11 cellular contexts compared by ENCODE assay signal in the genomic region with DNA sequence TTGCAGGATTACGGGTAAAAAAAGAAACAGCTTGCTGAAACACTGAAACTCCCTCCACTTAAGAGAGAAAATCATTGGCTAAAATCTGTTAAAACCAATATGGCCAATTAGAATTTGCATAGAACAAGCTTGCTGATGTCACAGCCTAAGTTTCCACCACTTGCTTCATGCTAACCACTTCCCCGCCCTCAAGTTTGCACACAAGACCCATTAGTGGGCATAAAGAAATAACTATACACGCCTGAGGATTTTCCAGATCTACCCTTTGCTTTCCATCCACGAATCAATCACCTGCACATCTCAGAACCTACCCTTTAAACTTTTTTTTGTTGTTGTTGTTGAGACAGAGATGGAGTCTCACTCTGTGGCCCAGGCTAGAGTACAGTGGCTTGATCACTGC. TPM values are rescaled to one million over a fixed set of nuclear protein-coding genes. Genes with fewer than 3 reads are reported as not detected.
DNase-seq lines count a peak whose midpoint lies in the region; ATAC-seq and TF ChIP-seq lines count a peak whose summit lies in the region.
"Had no signal": no experiment of that assay in that cellular context is flagged by ENCODE, and none has a peak within 500 bp of the region (broad histone marks: within the 10 kb centered on the region; RNA-seq: fewer than 3 reads in every experiment).

No MANE protein-coding gene starts in this region.

- no peak for TF ChIP-seq CTCF in A673 (conservative IDR thresholded peaks at IDR 0.05; ENCODE audit: low read depth, low read length)

- H3K27ac Mint-ChIP-seq in CD4-positive, CD25-positive, alpha-beta regulatory T cell: peak overlapping the region in 2 of 3 donors; percentile 33 to 63
- peak overlapping the region; percentile 57 for H3K27ac Mint-ChIP-seq in activated CD8-positive, alpha-beta T cell treated with anti-CD3 and anti-CD28 coated beads, Interleukin-2, amount 10 ng/mL, durations not matched to agents 7 days and 5 days
- peak overlapping the region in 1 of 7 donors; percentile 47 for H3K27ac Mint-ChIP-seq in CD4-positive, alpha-beta memory T cell
- H3K27ac Mint-ChIP-seq in naive thymus-derived CD8-positive, alpha-beta T cell: peak overlapping the region in 3 of 10 donors; percentile 28 to 59 (median 39)

- no peak overlapping the region for H3K4me3 Mint-ChIP-seq in CD4-positive, CD25-positive, alpha-beta regulatory T cell
- no peak overlapping the region for H3K4me3 Mint-ChIP-seq in activated CD8-positive, alpha-beta T cell treated with anti-CD3 and anti-CD28 coated beads, Interleukin-2, amount 10 ng/mL, durations not matched to agents 7 days and 5 days
- H3K4me3 Mint-ChIP-seq in CD4-positive, alpha-beta memory T cell: no peak overlapping the region
- H3K4me3 Mint-ChIP-seq in naive thymus-derived CD8-positive, alpha-beta T cell: no peak overlapping the region

- H3K4me1 Mint-ChIP-seq in CD4-positive, CD25-positive, alpha-beta regulatory T cell: peaks cover 4 to 22% (median 8%) of the 10 kb centered on the region in 4 donors
- peaks cover 23% of the 10 kb centered on the region for H3K4me1 Mint-ChIP-seq in activated CD8-positive, alpha-beta T cell treated with anti-CD3 and anti-CD28 coated beads, Interleukin-2, amount 10 ng/mL, durations not matched to agents 7 days and 5 days (ENCODE audit: low read depth)
- peaks cover 2 to 12% (median 5%) of the 10 kb centered on the region in 4 donors for H3K4me1 Mint-ChIP-seq in CD4-positive, alpha-beta memory T cell
- H3K4me1 Mint-ChIP-seq in naive thymus-derived CD8-positive, alpha-beta T cell: peaks cover 0 to 12% (median 5%) of the 10 kb centered on the region in 4 donors

- H3K27me3 ChIP-seq in CD4-positive, CD25-positive, alpha-beta regulatory T cell (ENCODE audit: control insufficient read depth, insufficient read depth, low read length): no peaks in the 10 kb centered on the region
- no peaks in the 10 kb centered on the region for H3K27me3 ChIP-seq in A673 (replicated peaks; ENCODE audit: insufficient read depth, low read depth, low read length, poor library complexity)
- H3K27me3 ChIP-seq in CD4-positive, alpha-beta memory T cell (ENCODE audit: insufficient read depth, low read length): no peaks in the 10 kb centered on the region
- H3K27me3 ChIP-seq: uterus had no signal

- CTCF ChIA-PET in activated CD8-positive, alpha-beta T cell treated with anti-CD3 and anti-CD28 coated beads, Interleukin-2, amount 10 ng/mL, durations not matched to agents 7 days and 5 days (lab: Charles Lee): interaction anchor here (1.3 to 2.0 kb wide), 3 partner anchors 17 to 150 kb away, joined by 3 to 4 read pairs (median 4); partner anchors contain the start of gene MBTPS2
- CTCF ChIA-PET in A673 (lab: Charles Lee): no interaction called here
- CTCF ChIA-PET in CD4-positive, alpha-beta memory T cell (lab: Charles Lee; ENCODE audit: partially characterized antibody): no interaction called here

- POLR2A ChIA-PET in activated CD8-positive, alpha-beta T cell treated with anti-CD3 and anti-CD28 coated beads, Interleukin-2, amount 10 ng/mL, durations not matched to agents 7 days and 5 days (lab: Charles Lee): no interaction called here
- POLR2A ChIA-PET in A673 (lab: Charles Lee; ENCODE audit: low non-redundant PET): no interaction called here
- POLR2A ChIA-PET in CD4-positive, alpha-beta memory T cell (lab: Charles Lee; ENCODE audit: partially characterized antibody): no interaction called here
- POLR2A ChIA-PET in naive thymus-derived CD8-positive, alpha-beta T cell (lab: Charles Lee): interaction anchor here (0.6 kb wide), 1 partner anchor 25 kb away, joined by 4 read pairs; no protein-coding TSS in a partner anchor

- peaks cover 10% of the 10 kb centered on the region for H3K36me3 ChIP-seq in CD4-positive, CD25-positive, alpha-beta regulatory T cell (ENCODE audit: control insufficient read depth, insufficient read depth, low read length)
- H3K36me3 ChIP-seq in A673 (ENCODE audit: insufficient read depth, low read length, poor library complexity, severe bottlenecking): peaks cover 15% of the 10 kb centered on the region
- no peaks in the 10 kb centered on the region for H3K36me3 ChIP-seq in CD4-positive, alpha-beta memory T cell (ENCODE audit: insufficient read depth, low read length)
- H3K36me3 ChIP-seq: uterus had no signal

- peaks cover 12% of the 10 kb centered on the region for H3K36me3 Mint-ChIP-seq in CD4-positive, CD25-positive, alpha-beta regulatory T cell
- peaks cover 42% of the 10 kb centered on the region for H3K36me3 Mint-ChIP-seq in activated CD8-positive, alpha-beta T cell treated with anti-CD3 and anti-CD28 coated beads, Interleukin-2, amount 10 ng/mL, durations not matched to agents 7 days and 5 days (ENCODE audit: low read depth)
- peaks cover 10 to 29% of the 10 kb centered on the region in 2 donors for H3K36me3 Mint-ChIP-seq in CD4-positive, alpha-beta memory T cell
- peaks cover 0 to 43% (median 2%) of the 10 kb centered on the region in 3 donors for H3K36me3 Mint-ChIP-seq in naive thymus-derived CD8-positive, alpha-beta T cell

- no peaks in the 10 kb centered on the region for H3K9me3 ChIP-seq in CD4-positive, CD25-positive, alpha-beta regulatory T cell (ENCODE audit: control insufficient read depth in 2 of 2, low read length in 2 of 2)
- no peaks in the 10 kb centered on the region for H3K9me3 ChIP-seq in A673 (ENCODE audit: low read depth, low read length, poor library complexity, severe bottlenecking)
- H3K9me3 ChIP-seq in CD4-positive, alpha-beta memory T cell (ENCODE audit: control insufficient read depth in 1 of 2, low read length in 2 of 2): no peaks in the 10 kb centered on the region
- H3K9me3 ChIP-seq: uterus had no signal

- H3K9me3 Mint-ChIP-seq in CD4-positive, CD25-positive, alpha-beta regulatory T cell: no peaks in the 10 kb centered on the region
- H3K9me3 Mint-ChIP-seq in activated CD8-positive, alpha-beta T cell treated with anti-CD3 and anti-CD28 coated beads, Interleukin-2, amount 10 ng/mL, durations not matched to agents 7 days and 5 days (ENCODE audit: insufficient read depth): no peaks in the 10 kb centered on the region
- H3K9me3 Mint-ChIP-seq in CD4-positive, alpha-beta memory T cell: peaks cover 0 to 2% (median 0%) of the 10 kb centered on the region in 8 donors
- H3K9me3 Mint-ChIP-seq in naive thymus-derived CD8-positive, alpha-beta T cell: no peaks in the 10 kb centered on the region

- no peak overlapping the region for H3K4me3 ChIP-seq in CD4-positive, CD25-positive, alpha-beta regulatory T cell (ENCODE audit: low read depth, low read length)
- H3K4me3 ChIP-seq in A673 (ENCODE audit: low read depth, low read length, poor library complexity, severe bottlenecking): no peak overlapping the region
- H3K4me3 ChIP-seq in CD4-positive, alpha-beta memory T cell (ENCODE audit: low read length in 2 of 2): no peak overlapping the region
- H3K4me3 ChIP-seq: uterus had no signal

- BruUV-seq in A673 (replicated peaks; lab: Mats Ljungman, UMichigan): no TSS peak

- no peak overlapping the region for H3K27ac ChIP-seq in CD4-positive, CD25-positive, alpha-beta regulatory T cell (ENCODE audit: insufficient read depth, low read length, poor library complexity, severe bottlenecking)
- H3K27ac ChIP-seq in A673 (ENCODE audit: low read depth, low read length, poor library complexity, severe bottlenecking): no peak overlapping the region
- no peak overlapping the region for H3K27ac ChIP-seq in CD4-positive, alpha-beta memory T cell (ENCODE audit: low read depth, low read length)
- H3K27ac ChIP-seq: C4-2B, uterus had no signal

- intact Hi-C loops in A673 (cut with micrococcal nuclease; ENCODE audit: unreplicated experiment): loop anchor here (5.0 kb wide), 2 partner anchors 203 to 1918 kb away; partner anchors contain the start of genes APOO and CXorf58
- intact Hi-C loops in CD4-positive, alpha-beta memory T cell (cut with micrococcal nuclease): loop anchor here (10.0 kb wide), 1 partner anchor 1465 kb away; no protein-coding TSS in a partner anchor

- no peak for ATAC-seq in CD4-positive, CD25-positive, alpha-beta regulatory T cell (ENCODE audit: low read depth in 2 of 2)
- ATAC-seq in GM18867 (IDR thresholded peaks at IDR 0.05; ENCODE audit: unreplicated experiment) (peak; percentile 43), HG02678 (IDR thresholded peaks at IDR 0.05; ENCODE audit: unreplicated experiment) (peak; percentile 39)
- peak; percentile 40 for ATAC-seq in activated CD8-positive, alpha-beta T cell treated with anti-CD3 and anti-CD28 coated beads, Interleukin-2, amount 10 ng/mL, durations not matched to agents 7 days and 5 days
- ATAC-seq in naive thymus-derived CD8-positive, alpha-beta T cell: no peak

- no peak for DNase-seq in CD4-positive, CD25-positive, alpha-beta regulatory T cell
- DNase-seq in activated CD8-positive, alpha-beta T cell treated with anti-CD3 and anti-CD28 coated beads, Interleukin-2, amount 10 ng/mL, durations not matched to agents 7 days and 5 days: peak; percentile 39
- DNase-seq in DMS 273 (lab: John Stamatoyannopoulos, UW; ENCODE audit: unreplicated experiment): no peak
- DNase-seq in A673 (ENCODE audit: low spot score): no peak
- no peak for DNase-seq in CD4-positive, alpha-beta memory T cell
- DNase-seq in naive thymus-derived CD8-positive, alpha-beta T cell: no peak
- DNase-seq: NCI-H187 treated with DMSO at 0.1 percent for 48 hours, uterus had no signal

- H3K4me1 ChIP-seq in CD4-positive, CD25-positive, alpha-beta regulatory T cell (ENCODE audit: control insufficient read depth, insufficient read depth, low read length, poor library complexity, severe bottlenecking): no peaks in the 10 kb centered on the region
- no peaks in the 10 kb centered on the region for H3K4me1 ChIP-seq in A673 (ENCODE audit: insufficient read depth, low read length, poor library complexity, severe bottlenecking)
- H3K4me1 ChIP-seq in CD4-positive, alpha-beta memory T cell (ENCODE audit: insufficient read depth, low read length): peaks cover 9% of the 10 kb centered on the region
- H3K4me1 ChIP-seq: uterus had no signal

- no peaks in the 10 kb centered on the region for H3K27me3 Mint-ChIP-seq in CD4-positive, CD25-positive, alpha-beta regulatory T cell
- H3K27me3 Mint-ChIP-seq in activated CD8-positive, alpha-beta T cell treated with anti-CD3 and anti-CD28 coated beads, Interleukin-2, amount 10 ng/mL, durations not matched to agents 7 days and 5 days (ENCODE audit: low read depth): no peaks in the 10 kb centered on the region
- no peaks in the 10 kb centered on the region for H3K27me3 Mint-ChIP-seq in CD4-positive, alpha-beta memory T cell
- no peaks in the 10 kb centered on the region for H3K27me3 Mint-ChIP-seq in naive thymus-derived CD8-positive, alpha-beta T cell

RNA-seq across cellular contexts. Expression of gene PHEX, which starts 42.7 kb away (rescaled TPM):
- 1.0 TPM for total RNA-seq in CD4-positive, CD25-positive, alpha-beta regulatory T cell
- under 1 TPM in 3 of 4 donors, not detected in 1; 0.10 to 0.63 (median 0.30) TPM for polyA plus RNA-seq in CD4-positive, CD25-positive, alpha-beta regulatory T cell
- under 1 TPM; 0.16 to 0.24 TPM for total RNA-seq in activated CD8-positive, alpha-beta T cell treated with anti-CD3 and anti-CD28 coated beads, Interleukin-2, amount 10 ng/mL, durations not matched to agents 7 days and 5 days
- total RNA-seq in A673 (2021): 0.37 and 0.43 TPM in 2 replicates
- total RNA-seq in CD4-positive, alpha-beta memory T cell: under 1 TPM; 0.25 to 0.35 TPM
- under 1 TPM; 0.39 to 0.98 TPM for polyA plus RNA-seq in CD4-positive, alpha-beta memory T cell
- total RNA-seq in naive thymus-derived CD8-positive, alpha-beta T cell: under 1 TPM; 0.18 to 0.19 TPM
- not detected for polyA plus RNA-seq in naive thymus-derived CD8-positive, alpha-beta T cell

RNA-seq across cellular contexts. Expression of gene SMS, which starts 48.9 kb away (rescaled TPM):
- total RNA-seq in CD4-positive, CD25-positive, alpha-beta regulatory T cell: 24.0 TPM
- 100 to 1,000 TPM in 1 of 4 donors, 10 to 100 TPM in 3; 68.8 to 105 (median 74.9) TPM for polyA plus RNA-seq in CD4-positive, CD25-positive, alpha-beta regulatory T cell
- total RNA-seq in activated CD8-positive, alpha-beta T cell treated with anti-CD3 and anti-CD28 coated beads, Interleukin-2, amount 10 ng/mL, durations not matched to agents 7 days and 5 days: 10 to 100 TPM; 89.0 to 91.8 TPM
- total RNA-seq in A673 (2021): 108 and 110 TPM in 2 replicates
- 10 to 100 TPM; 28.0 to 29.7 TPM for total RNA-seq in CD4-positive, alpha-beta memory T cell
- polyA plus RNA-seq in CD4-positive, alpha-beta memory T cell: 10 to 100 TPM; 49.9 to 74.7 TPM
- 10 to 100 TPM; 19.2 to 25.8 TPM for total RNA-seq in naive thymus-derived CD8-positive, alpha-beta T cell
- 10 to 100 TPM; 32.7 to 39.5 (median 32.9) TPM for polyA plus RNA-seq in naive thymus-derived CD8-positive, alpha-beta T cell

Comparison
In these comparisons a context has a peak if more than half of its experiments do, and no peak if none do; other contexts are left out.
1. ATAC-seq: peak in GM18867 (single experiment), HG02678 (single experiment) and activated CD8-positive, alpha-beta T cell treated with anti-CD3 and anti-CD28 coated beads, Interleukin-2, amount 10 ng/mL, durations not matched to agents 7 days and 5 days (single experiment); none in CD4-positive, CD25-positive, alpha-beta regulatory T cell (0 of 2) and naive thymus-derived CD8-positive, alpha-beta T cell (0 of 2).